In the genomic region with DNA sequence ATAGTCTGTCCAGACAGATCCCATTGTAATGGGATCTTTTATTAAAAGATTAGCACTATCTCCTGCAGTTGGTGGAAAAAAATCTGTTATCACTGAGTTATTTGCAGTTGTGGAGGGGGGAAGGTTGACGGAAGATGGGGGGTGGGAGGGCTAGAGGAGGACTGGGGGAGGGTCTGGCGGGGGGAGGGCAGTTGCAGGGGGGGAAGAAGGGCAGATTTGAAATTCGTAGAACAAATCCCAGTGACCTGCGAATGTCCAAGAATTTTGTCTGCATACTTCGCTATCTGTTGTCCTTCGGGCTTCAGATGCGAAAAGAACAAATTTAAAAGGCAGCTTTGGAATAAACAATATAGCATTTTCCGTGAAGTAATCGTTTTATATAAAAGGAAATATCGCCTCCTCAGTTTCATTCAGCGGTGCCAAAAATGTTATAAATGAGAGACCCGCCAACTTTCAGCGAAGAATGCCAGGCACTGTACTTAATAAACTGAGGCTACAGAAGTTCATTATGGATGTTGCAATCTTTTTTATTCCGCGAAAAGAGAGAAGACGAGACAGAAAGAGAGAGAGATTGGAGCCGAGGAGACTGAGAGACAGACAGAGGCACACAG, we compare ENCODE assay signal across 8 cellular contexts. TPM values are rescaled to one million over a fixed set of nuclear protein-coding genes. Genes with fewer than 3 reads are reported as not detected.
A peak's percentile ranks its signal among the peaks of the same experiment; 100 is the strongest.
DNase-seq lines count a peak whose midpoint lies in the region; ATAC-seq, FAIRE-seq and TF ChIP-seq lines count a peak whose summit lies in the region.

No MANE protein-coding gene starts in this region.

- no peaks in the 10 kb centered on the region for H3K9me3 ChIP-seq in mononuclear cell (ENCODE audit: low read depth, low read length)

- ATAC-seq in HG03378 (IDR thresholded peaks at IDR 0.05; ENCODE audit: unreplicated experiment) (no peak), HG02623 (IDR thresholded peaks at IDR 0.05; ENCODE audit: unreplicated experiment) (no peak), GM21360 (IDR thresholded peaks at IDR 0.05; ENCODE audit: unreplicated experiment) (no peak)

- in situ Hi-C loops in brain microvascular endothelial cell (cut with HindIII; ENCODE audit: low pct_ligation_motif_present, low sequenced_read_pairs) = no loop called here

- peak overlapping the region; percentile 70 for H3K4me3 ChIP-seq in brain microvascular endothelial cell (ENCODE audit: low read depth, low read length)
- peak overlapping the region; percentile 38 for H3K4me3 ChIP-seq in mononuclear cell (ENCODE audit: low read length)

- TF ChIP-seq CTCF in brain microvascular endothelial cell (IDR thresholded peaks at IDR 0.05; ENCODE audit: low read depth, low read length, missing control alignments) = no peak

- H3K27me3 ChIP-seq in brain microvascular endothelial cell (replicated peaks) (no peaks in the 10 kb centered on the region), mononuclear cell (ENCODE audit: insufficient read depth, low read length) (peaks cover 72% of the 10 kb centered on the region)

- no peak for FAIRE-seq in HTR-8/SVneo (lab: Jason Lieb, UNC)

- no peak overlapping the region for H3K27ac ChIP-seq in brain microvascular endothelial cell

- DNase-seq in AG08396 (ENCODE audit: low spot score) (peak; percentile 31), HTR-8/SVneo (ENCODE audit: insufficient read length, low spot score) (peak; percentile 21), brain microvascular endothelial cell (no peak), NCI-H774 (lab: John Stamatoyannopoulos, UW) (no peak)

- H3K36me3 ChIP-seq in brain microvascular endothelial cell (replicated peaks) = no peaks in the 10 kb centered on the region

- peaks cover 41% of the 10 kb centered on the region for H3K4me1 ChIP-seq in mononuclear cell (ENCODE audit: insufficient read depth, low read length)

RNA-seq across cellular contexts. Expression of a gene that starts 1.3 kb away (rescaled TPM):
- total RNA-seq in mononuclear cell = 0.84 TPM

Comparison
In these comparisons a context has a peak if more than half of its experiments do, and no peak if none do; other contexts are left out.
1. DNase-seq: peak in AG08396 (single experiment) and HTR-8/SVneo (single experiment); none in brain microvascular endothelial cell (single experiment) and NCI-H774 (single experiment).